Comparison of ENCODE assay signal across 23 cellular contexts in genomic region chr14:24677956-24678355, GRCh38. TPM values are rescaled to one million over a fixed set of nuclear protein-coding genes. Genes with fewer than 3 reads are reported as not detected.
DNase-seq lines count a peak whose midpoint lies in the region; ATAC-seq and TF ChIP-seq lines count a peak whose summit lies in the region.
"Had no signal": no experiment of that assay in that cellular context is flagged by ENCODE, and none has a peak within 500 bp of the region (broad histone marks: within the 10 kb centered on the region; RNA-seq: fewer than 3 reads in every experiment).

No MANE protein-coding gene starts in this region.

- H3K4me1 ChIP-seq in RWPE2 (ENCODE audit: insufficient read depth, poor library complexity, severe bottlenecking), result peaks cover 27% of the 10 kb centered on the region

- intact Hi-C loops in posterior vena cava (cut with DNase I), result no loop called here

- H3K4me1 Mint-ChIP-seq in activated T-cell treated with anti-CD3 and anti-CD28 coated beads, Interleukin-2, amount 50 U/mL, for 24 hours (ENCODE audit: low read depth), result peaks cover 82% of the 10 kb centered on the region
- peaks cover 86% of the 10 kb centered on the region for H3K4me1 Mint-ChIP-seq in activated naive CD8-positive, alpha-beta T cell treated with anti-CD3 and anti-CD28 coated beads, Interleukin-2, amount 50 U/mL, for 24 hours
- H3K4me1 Mint-ChIP-seq in naive B cell, result peaks cover 42 to 59% (median 54%) of the 10 kb centered on the region in 3 donors

- DNase-seq in activated T-cell treated with anti-CD3 and anti-CD28 coated beads, Interleukin-2, amount 50 U/mL, for 24 hours, result no peak
- DNase-seq in activated T-cell treated with anti-CD3 and anti-CD28 coated beads, Interleukin-2, amount 50 U/mL, for 1 hour, result no peak
- no peak for DNase-seq in RWPE2 (ENCODE audit: low spot score)
- DNase-seq in activated naive CD8-positive, alpha-beta T cell treated with anti-CD3 and anti-CD28 coated beads, Interleukin-2, amount 50 U/mL, for 24 hours, result no peak
- no peak for DNase-seq in naive B cell
- DNase-seq in A172 (ENCODE audit: low spot score), result no peak
- DNase-seq in posterior vena cava (ENCODE audit: low spot score), result no peak
- no peak for DNase-seq in amniotic stem cell (lab: John Stamatoyannopoulos, UW)
- DNase-seq: activated CD4-positive, alpha-beta T cell treated with anti-CD3 and anti-CD28 coated beads, Interleukin-2, amount 10 ng/mL, durations not matched to agents 7 days and 5 days; cortex of kidney; DMS153; GOT3; HFFc6; left ventricle myocardium inferior; NCI-H1436; NCI-H774; RPMI8226; trophoblast cell had no signal

- H3K9me3 Mint-ChIP-seq in activated T-cell treated with anti-CD3 and anti-CD28 coated beads, Interleukin-2, amount 50 U/mL, for 24 hours, result peaks cover 2% of the 10 kb centered on the region
- H3K9me3 Mint-ChIP-seq in activated naive CD8-positive, alpha-beta T cell treated with anti-CD3 and anti-CD28 coated beads, Interleukin-2, amount 50 U/mL, for 24 hours, result peaks cover 8% of the 10 kb centered on the region
- H3K9me3 Mint-ChIP-seq in naive B cell, result peaks cover 0 to 9% (median 0%) of the 10 kb centered on the region in 7 donors
- H3K9me3 Mint-ChIP-seq: HFFc6 had no signal

- H3K27me3 ChIP-seq in RWPE2 (ENCODE audit: insufficient read depth, poor library complexity, severe bottlenecking), result no peaks in the 10 kb centered on the region

- peak overlapping the region; percentile 22 for H3K27ac ChIP-seq in RWPE2 (ENCODE audit: poor library complexity, severe bottlenecking)
- H3K27ac ChIP-seq: KMS-11, SK-N-MC, VCaP had no signal

- peak; percentile 22 for ATAC-seq in RWPE2 (ENCODE audit: low read depth)
- ATAC-seq in activated naive CD8-positive, alpha-beta T cell treated with anti-CD3 and anti-CD28 coated beads, Interleukin-2, amount 50 U/mL, for 24 hours, result no peak
- no peak for ATAC-seq in naive B cell (ENCODE audit: low read depth in 2 of 2)

- H3K36me3 ChIP-seq in RWPE2 (ENCODE audit: low read depth), result no peaks in the 10 kb centered on the region
- H3K36me3 ChIP-seq: left ventricle myocardium inferior had no signal

- peak overlapping the region; percentile 99 for H3K27ac Mint-ChIP-seq in activated T-cell treated with anti-CD3 and anti-CD28 coated beads, Interleukin-2, amount 50 U/mL, for 24 hours
- H3K27ac Mint-ChIP-seq in activated naive CD8-positive, alpha-beta T cell treated with anti-CD3 and anti-CD28 coated beads, Interleukin-2, amount 50 U/mL, for 24 hours, result peak overlapping the region; percentile 99
- peak overlapping the region in 2 of 6 donors; percentile 4 to 88 for H3K27ac Mint-ChIP-seq in naive B cell
- H3K27ac Mint-ChIP-seq: HFFc6 had no signal

- H3K4me3 Mint-ChIP-seq in activated T-cell treated with anti-CD3 and anti-CD28 coated beads, Interleukin-2, amount 50 U/mL, for 24 hours, result no peak overlapping the region
- H3K4me3 Mint-ChIP-seq in activated naive CD8-positive, alpha-beta T cell treated with anti-CD3 and anti-CD28 coated beads, Interleukin-2, amount 50 U/mL, for 24 hours, result peak overlapping the region; percentile 77
- peak overlapping the region in 6 of 8 donors; percentile 30 to 97 (median 64) for H3K4me3 Mint-ChIP-seq in naive B cell

- peaks cover 18% of the 10 kb centered on the region for H3K36me3 Mint-ChIP-seq in activated T-cell treated with anti-CD3 and anti-CD28 coated beads, Interleukin-2, amount 50 U/mL, for 24 hours (ENCODE audit: low read depth)
- H3K36me3 Mint-ChIP-seq in activated naive CD8-positive, alpha-beta T cell treated with anti-CD3 and anti-CD28 coated beads, Interleukin-2, amount 50 U/mL, for 24 hours (ENCODE audit: low read depth), result peaks cover 11% of the 10 kb centered on the region
- H3K36me3 Mint-ChIP-seq in naive B cell, result peaks cover 3 to 6% of the 10 kb centered on the region in 2 donors

- no peaks in the 10 kb centered on the region for H3K27me3 Mint-ChIP-seq in activated T-cell treated with anti-CD3 and anti-CD28 coated beads, Interleukin-2, amount 50 U/mL, for 24 hours
- H3K27me3 Mint-ChIP-seq in activated naive CD8-positive, alpha-beta T cell treated with anti-CD3 and anti-CD28 coated beads, Interleukin-2, amount 50 U/mL, for 24 hours, result no peaks in the 10 kb centered on the region
- H3K27me3 Mint-ChIP-seq in naive B cell, result no peaks in the 10 kb centered on the region
- H3K27me3 Mint-ChIP-seq: activated CD4-positive, alpha-beta T cell treated with anti-CD3 and anti-CD28 coated beads, Interleukin-2, amount 10 ng/mL, durations not matched to agents 7 days and 5 days had no signal

- TF ChIP-seq CTCF in RWPE2 (IDR thresholded peaks at IDR 0.05; ENCODE audit: poor library complexity, severe bottlenecking), result no peak

- H3K4me3 ChIP-seq in RWPE2 (ENCODE audit: severe bottlenecking), result no peak overlapping the region

- no peaks in the 10 kb centered on the region for H3K9me3 ChIP-seq in RWPE2 (ENCODE audit: severe bottlenecking)
- H3K9me3 ChIP-seq: left ventricle myocardium inferior had no signal

RNA-seq across cellular contexts. Expression of gene GZMB, which starts 44.0 kb away (rescaled TPM):
- polyA plus RNA-seq in naive B cell (ENCODE audit: low read depth in 6 of 6), result 1 to 10 TPM; 1.1 to 3.2 (median 2.6) TPM
- not detected in 2 replicates for total RNA-seq in A172 (2014; rRNA removed; shearing (Covaris generic))
- 1 to 10 TPM in 1 of 2 donors, under 1 TPM in 1; 0.79 to 1.0 TPM for total RNA-seq in posterior vena cava
- total RNA-seq: A673, glomerular endothelial cell, HFFc6 had no signal
